ENCODE assay signal across 8 cellular contexts in genomic region chr2:237473474-237474453, GRCh38. TPM values are rescaled to one million over a fixed set of nuclear protein-coding genes. Genes with fewer than 3 reads are reported as not detected.
DNase-seq lines count a peak whose midpoint lies in the region; ATAC-seq and TF ChIP-seq lines count a peak whose summit lies in the region.

No MANE protein-coding gene starts in this region.

- no peak overlapping the region for H3K4me3 ChIP-seq in iPS-20b (ENCODE audit: low read length)

- no peak for DNase-seq in activated CD4-positive, alpha-beta T cell treated with anti-CD3 and anti-CD28 coated beads for 36 hours
- DNase-seq in activated CD4-positive, alpha-beta T cell treated with anti-CD3 and anti-CD28 coated beads, Interleukin-2, amount 50 U/mL, for 1 hour, result no peak
- DNase-seq in stromal cell of bone marrow (ENCODE audit: low read depth), result peak; percentile 87

- no peaks in the 10 kb centered on the region for H3K36me3 Mint-ChIP-seq in activated CD4-positive, alpha-beta T cell treated with anti-CD3 and anti-CD28 coated beads for 36 hours (ENCODE audit: low read depth)

- CTCF ChIA-PET in activated CD4-positive, alpha-beta T cell treated with anti-CD3 and anti-CD28 coated beads for 36 hours (lab: Charles Lee), result interaction anchor here (0.8 to 5.5 kb wide), 7 partner anchors 39 to 99 kb away, joined by 3 to 89 read pairs (median 4); no protein-coding TSS in a partner anchor

- peaks cover 21% of the 10 kb centered on the region for H3K4me1 Mint-ChIP-seq in activated CD4-positive, alpha-beta T cell treated with anti-CD3 and anti-CD28 coated beads for 36 hours

- peak overlapping the region; percentile 73 for H3K4me3 Mint-ChIP-seq in activated CD4-positive, alpha-beta T cell treated with anti-CD3 and anti-CD28 coated beads for 36 hours

- H3K36me3 ChIP-seq in iPS-20b (ENCODE audit: insufficient read depth, low read depth, low read length), result no peaks in the 10 kb centered on the region

- H3K27me3 ChIP-seq in iPS-20b (ENCODE audit: insufficient read depth, low read length), result peaks cover 33% of the 10 kb centered on the region

- peak overlapping the region; percentile 14 for H3K27ac Mint-ChIP-seq in activated CD4-positive, alpha-beta T cell treated with anti-CD3 and anti-CD28 coated beads for 36 hours

- no peak for TF ChIP-seq CTCF in VCaP (conservative IDR thresholded peaks at IDR 0.05)

- intact Hi-C loops in activated CD4-positive, alpha-beta T cell treated with anti-CD3 and anti-CD28 coated beads for 36 hours (cut with DNase I, micrococcal nuclease), result loop anchor here (2.0 kb wide), 1 partner anchor 45 kb away; no protein-coding TSS in a partner anchor

- H3K9me3 Mint-ChIP-seq in activated CD4-positive, alpha-beta T cell treated with anti-CD3 and anti-CD28 coated beads for 36 hours (ENCODE audit: low read depth), result no peaks in the 10 kb centered on the region

- peak overlapping the region; percentile 89; the same call in 1 of the 2 replicates for H3K27ac ChIP-seq in VCaP
- H3K27ac ChIP-seq in iPS-20b (ENCODE audit: low read length), result no peak overlapping the region

- peak overlapping the region; percentile 82; the same call in 1 of the 2 replicates for H3K9ac ChIP-seq in iPS-20b (ENCODE audit: low read depth, low read length)

- H3K9me3 ChIP-seq in iPS-20b (ENCODE audit: insufficient read depth, low read depth, low read length), result no peaks in the 10 kb centered on the region

- H3K27me3 Mint-ChIP-seq in activated CD4-positive, alpha-beta T cell treated with anti-CD3 and anti-CD28 coated beads for 36 hours, result peaks cover 15% of the 10 kb centered on the region

- H3K4me1 ChIP-seq in iPS-20b (ENCODE audit: insufficient read depth, low read length), result peaks cover 13% of the 10 kb centered on the region; the same call in 1 of the 2 replicates

- POLR2A ChIA-PET in activated CD4-positive, alpha-beta T cell treated with anti-CD3 and anti-CD28 coated beads for 36 hours (lab: Charles Lee), result interaction anchor here (1.1 to 2.4 kb wide), 3 partner anchors 32 to 227 kb away, joined by 3 to 19 read pairs (median 4); no protein-coding TSS in a partner anchor

- no peak for ATAC-seq in activated CD4-positive, alpha-beta T cell treated with anti-CD3 and anti-CD28 coated beads for 36 hours
- ATAC-seq in GM21515 (IDR thresholded peaks at IDR 0.05; ENCODE audit: unreplicated experiment), result no peak
- no peak for ATAC-seq in GM19467 (IDR thresholded peaks at IDR 0.05; ENCODE audit: unreplicated experiment)
- ATAC-seq in GM21717 (IDR thresholded peaks at IDR 0.05; ENCODE audit: unreplicated experiment), result no peak

RNA-seq across cellular contexts. Expression of gene MLPH, which starts 13.3 kb away (rescaled TPM):
- total RNA-seq in activated CD4-positive, alpha-beta T cell treated with anti-CD3 and anti-CD28 coated beads for 36 hours, result 1 to 10 TPM in 1 of 2 experiments, under 1 TPM in 1; 0.82 to 1.2 TPM

RNA-seq across cellular contexts. Expression of gene COL6A3, which starts 59.8 kb away (rescaled TPM):
- 10 to 100 TPM; 29.9 to 36.4 TPM for total RNA-seq in activated CD4-positive, alpha-beta T cell treated with anti-CD3 and anti-CD28 coated beads for 36 hours
